Comparison of ENCODE assay signal across 1 cellular context in genomic region chr1:59083946-59084865, GRCh38.
TF ChIP-seq lines count a peak whose summit lies in the region.

No MANE protein-coding gene starts in this region.

TF ChIP-seq in H1, 55 proteins besides CTCF, POLR2A, EP300 and RAD21 (continued from another document):
- no peak for TF ChIP-seq ATF2 (IDR thresholded peaks at IDR 0.05; ENCODE audit: low read length)
- TF ChIP-seq CEBPB (IDR thresholded peaks at IDR 0.05; ENCODE audit: low read depth, low read length), result no peak
- no peak for TF ChIP-seq CHD1 (IDR thresholded peaks at IDR 0.05; ENCODE audit: low read depth, low read length)
